Comparison of ENCODE assay signal across 9 cellular contexts in genomic region chr2:239290618-239291504, GRCh38.
DNase-seq lines count a peak whose midpoint lies in the region; ATAC-seq and TF ChIP-seq lines count a peak whose summit lies in the region.
"Had no signal": no experiment of that assay in that cellular context is flagged by ENCODE, and none has a peak within 500 bp of the region (broad histone marks: within the 10 kb centered on the region; RNA-seq: fewer than 3 reads in every experiment).

No MANE protein-coding gene starts in this region.

- H3K27me3 Mint-ChIP-seq in naive thymus-derived CD4-positive, alpha-beta T cell = peaks cover 0 to 3% (median 0%) of the 10 kb centered on the region in 5 donors

- H3K4me1 ChIP-seq in naive thymus-derived CD4-positive, alpha-beta T cell (ENCODE audit: control insufficient read depth in 2 of 2, insufficient read depth in 2 of 2, low read length in 2 of 2) = peaks cover 33 to 58% of the 10 kb centered on the region in 2 donors

- intact Hi-C loops in naive thymus-derived CD4-positive, alpha-beta T cell (cut with micrococcal nuclease) = no loop called here

- H3K4me1 Mint-ChIP-seq in naive thymus-derived CD4-positive, alpha-beta T cell = peaks cover 61 to 98% (median 81%) of the 10 kb centered on the region in 7 donors

- POLR2A ChIA-PET in naive thymus-derived CD4-positive, alpha-beta T cell (lab: Charles Lee) = interaction anchor here (0.6 to 20.2 kb wide), 5 partner anchors 21 to 110 kb away, joined by 3 to 362 read pairs (median 4); partner anchors contain the start of gene HDAC4

- peaks cover 0 to 22% (median 0%) of the 10 kb centered on the region in 5 donors for H3K36me3 Mint-ChIP-seq in naive thymus-derived CD4-positive, alpha-beta T cell

- H3K36me3 ChIP-seq in naive thymus-derived CD4-positive, alpha-beta T cell (ENCODE audit: control insufficient read depth in 2 of 3, insufficient read depth in 3 of 3, low read length in 3 of 3) = no peaks in the 10 kb centered on the region

- H3K4me3 Mint-ChIP-seq in naive thymus-derived CD4-positive, alpha-beta T cell = peak overlapping the region in 5 of 10 donors; percentile 11 to 87 (median 52)

- peak; percentile 17; the same call in 1 of the 2 replicates for TF ChIP-seq CTCF in AG09319 (IDR thresholded peaks at IDR 0.05; ENCODE audit: low read depth, low read length)

- no peak overlapping the region for H3K4me3 ChIP-seq in naive thymus-derived CD4-positive, alpha-beta T cell (ENCODE audit: low read length)

- peak overlapping the region in 8 of 9 donors; percentile 62 to 98 (median 88) for H3K27ac Mint-ChIP-seq in naive thymus-derived CD4-positive, alpha-beta T cell

- H3K9me3 ChIP-seq in naive thymus-derived CD4-positive, alpha-beta T cell (ENCODE audit: control insufficient read depth in 2 of 3, low read length in 3 of 3) = no peaks in the 10 kb centered on the region

- no peaks in the 10 kb centered on the region for H3K27me3 ChIP-seq in naive thymus-derived CD4-positive, alpha-beta T cell (ENCODE audit: control insufficient read depth in 2 of 2, insufficient read depth in 2 of 2, low read length in 2 of 2)

- CTCF ChIA-PET in naive thymus-derived CD4-positive, alpha-beta T cell (lab: Charles Lee) = interaction anchor here (0.6 to 1.0 kb wide), 4 partner anchors 22 to 104 kb away, joined by 3 to 4 read pairs (median 4); no protein-coding TSS in a partner anchor

- ATAC-seq in naive thymus-derived CD4-positive, alpha-beta T cell = no peak
- no peak for ATAC-seq in GM18867 (IDR thresholded peaks at IDR 0.05; ENCODE audit: unreplicated experiment)

- peak overlapping the region; percentile 43 for H3K27ac ChIP-seq in epithelial cell of prostate
- H3K27ac ChIP-seq in naive thymus-derived CD4-positive, alpha-beta T cell (ENCODE audit: low read depth, low read length) = no peak overlapping the region

- DNase-seq in AG09319 (ENCODE audit: extremely low read depth, low read depth) = no peak
- DNase-seq in NCI-H1105 (lab: John Stamatoyannopoulos, UW) = peak; percentile 22
- DNase-seq in epithelial cell of prostate (ENCODE audit: low read depth, low spot score) = peak; percentile 43
- no peak for DNase-seq in naive thymus-derived CD4-positive, alpha-beta T cell
- no peak for DNase-seq in NCI-H2196 treated with DMSO at 0.1 percent for 48 hours (lab: John Stamatoyannopoulos, UW; ENCODE audit: unreplicated experiment)
- no peak for DNase-seq in NK-92 treated with Interleukin-12 subunit alpha and Interleukin-12 subunit beta, amount 100 ng/mL, for 24 hours (lab: John Stamatoyannopoulos, UW)
- no peak for DNase-seq in activated naive CD4-positive, alpha-beta T cell treated with anti-CD3 and anti-CD28 coated beads, Interleukin-2, amount 50 U/mL, for 16 hours
- DNase-seq: activated T-cell treated with anti-CD3 and anti-CD28 coated beads, Interleukin-2, amount 50 U/mL, for 48 hours had no signal

- peaks cover 0 to 2% (median 0%) of the 10 kb centered on the region in 11 donors for H3K9me3 Mint-ChIP-seq in naive thymus-derived CD4-positive, alpha-beta T cell

Comparison
In these comparisons a context has a peak if more than half of its experiments do, and no peak if none do; other contexts are left out.
1. DNase-seq: peak in NCI-H1105 (single experiment) and epithelial cell of prostate (single experiment); none in AG09319 (single experiment), naive thymus-derived CD4-positive, alpha-beta T cell (0 of 9), NCI-H2196 treated with DMSO at 0.1 percent for 48 hours (single experiment), NK-92 treated with Interleukin-12 subunit alpha and Interleukin-12 subunit beta, amount 100 ng/mL, for 24 hours (single experiment) and activated naive CD4-positive, alpha-beta T cell treated with anti-CD3 and anti-CD28 coated beads, Interleukin-2, amount 50 U/mL, for 16 hours (single experiment).